Comparison of ENCODE assay signal across 16 cellular contexts in the genomic region with DNA sequence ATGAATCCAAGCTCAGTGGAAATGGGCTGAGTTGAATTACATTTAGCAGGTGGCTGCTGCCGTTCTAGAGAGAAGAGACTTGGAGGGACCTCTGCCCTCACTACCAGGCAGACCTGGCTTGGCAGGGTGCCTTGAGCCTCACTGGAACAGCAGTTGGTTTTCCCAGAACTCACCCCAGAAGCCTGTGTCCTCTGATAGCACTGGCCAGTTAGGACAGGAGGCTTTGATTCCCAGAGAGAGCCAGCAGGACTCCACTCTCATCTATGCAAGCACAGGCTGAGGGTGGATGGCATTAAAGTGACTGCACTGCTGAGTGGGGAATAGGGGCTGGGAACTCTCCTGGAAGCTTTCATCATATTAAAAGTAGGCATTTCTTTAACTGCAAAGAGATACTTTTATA. TPM values are rescaled to one million over a fixed set of nuclear protein-coding genes. Genes with fewer than 3 reads are reported as not detected.
DNase-seq lines count a peak whose midpoint lies in the region; ATAC-seq, FAIRE-seq and TF ChIP-seq lines count a peak whose summit lies in the region.
"Had no signal": no experiment of that assay in that cellular context is flagged by ENCODE, and none has a peak within 500 bp of the region (broad histone marks: within the 10 kb centered on the region; RNA-seq: fewer than 3 reads in every experiment).

No MANE protein-coding gene starts in this region.

- peaks cover 5 to 15% (median 8%) of the 10 kb centered on the region in 4 donors for H3K36me3 ChIP-seq in liver (ENCODE audit: control insufficient read depth in 4 of 4, insufficient read depth in 3 of 4, low read depth in 1 of 4, low read length in 3 of 4)
- H3K36me3 ChIP-seq in HepG2 (replicated peaks in 1 of 2; ENCODE audit: control insufficient read depth in 1 of 2, insufficient read depth in 2 of 2, low read length in 2 of 2): peaks cover 14 to 44% of the 10 kb centered on the region in 2 experiments; a peak in 4 of 5 replicates
- no peaks in the 10 kb centered on the region for H3K36me3 ChIP-seq in colonic mucosa

- H2AFZ ChIP-seq in HepG2 (ENCODE audit: low read length): no peak overlapping the region

- 18% methylated on average over 1 of the region's 1 CpG for WGBS in liver
- WGBS in HepG2 (ENCODE audit: low lambda C conversion rate): 100% methylated on average over 1 of the region's 1 CpG

- POLR2A ChIA-PET in HepG2 (lab: Yijun Ruan, JAX): no interaction called here

- DNase-seq in HepG2 (ENCODE audit: low spot score) (no peak), colonic mucosa (peak; percentile 85), mesothelial cell of epicardium (ENCODE audit: low spot score in 2 of 2, unreplicated experiment in 2 of 2) (no peak), NCI-H446 (lab: John Stamatoyannopoulos, UW) (no peak), NCI-H1105 (lab: John Stamatoyannopoulos, UW) (no peak), amygdala (lab: John Stamatoyannopoulos, UW) (no peak)
- DNase-seq: activated CD4-positive, alpha-beta T cell treated with anti-CD3 and anti-CD28 coated beads for 1 hour; cerebellar nuclear complex; GF-D8; NCI-H510A treated with DMSO at 0.1 percent for 48 hours had no signal

- H3K4me3 Mint-ChIP-seq in mesothelial cell of epicardium: no peak overlapping the region
- H3K4me3 Mint-ChIP-seq: activated naive CD4-positive, alpha-beta T cell treated with anti-CD3 and anti-CD28 coated beads, Interleukin-2, amount 50 U/mL, for 24 hours; neural crest cell; stimulated activated memory B cell treated with anti-CD40 and anti-IgM and Interleukin-4, amounts not matched to agents 10 μg/mL and 1 μg/mL and 100 μg/mL, for 72 hours had no signal

- ATAC-seq in HepG2 (no peak), HG02840 (IDR thresholded peaks at IDR 0.05; ENCODE audit: low FRiP score, unreplicated experiment) (no peak)
- ATAC-seq: sciatic nerve; stimulated activated memory B cell treated with anti-CD40 and anti-IgM and Interleukin-4, amounts not matched to agents 10 μg/mL and 1 μg/mL and 100 μg/mL, for 72 hours had no signal

- H3K9me3 ChIP-seq in liver (ENCODE audit: control insufficient read depth in 4 of 4, low read length in 3 of 4) (no peaks in the 10 kb centered on the region), HepG2 (ENCODE audit: low read length) (no peaks in the 10 kb centered on the region), colonic mucosa (no peaks in the 10 kb centered on the region)

- intact Hi-C loops in HepG2 (cut with micrococcal nuclease; ENCODE audit: unreplicated experiment): no loop called here
- intact Hi-C loops in colonic mucosa (cut with DNase I): no loop called here

- no peaks in the 10 kb centered on the region for H3K9me3 Mint-ChIP-seq in mesothelial cell of epicardium
- H3K9me3 Mint-ChIP-seq: activated naive CD4-positive, alpha-beta T cell treated with anti-CD3 and anti-CD28 coated beads, Interleukin-2, amount 50 U/mL, for 24 hours; neural crest cell; stimulated activated memory B cell treated with anti-CD40 and anti-IgM and Interleukin-4, amounts not matched to agents 10 μg/mL and 1 μg/mL and 100 μg/mL, for 72 hours had no signal

- TF ChIP-seq CTCF in liver (IDR thresholded peaks at IDR 0.05; ENCODE audit: low read depth, low read length, missing input control) (no peak), HepG2 (CRISPR knock-in tag; IDR thresholded peaks at IDR 0.05) (no peak), colonic mucosa (IDR thresholded peaks at IDR 0.05) (no peak), mesothelial cell of epicardium (IDR thresholded peaks at IDR 0.05; ENCODE audit: unreplicated experiment) (no peak)

- BruUV-seq in HepG2 (replicated peaks; lab: Mats Ljungman, UMichigan): no TSS peak

- no peaks in the 10 kb centered on the region for H3K79me2 ChIP-seq in HepG2 (ENCODE audit: insufficient read depth, low read length)

- no peaks in the 10 kb centered on the region for H4K20me1 ChIP-seq in HepG2 (ENCODE audit: insufficient read depth, low read length)

- CTCF ChIA-PET in HepG2 (lab: Yijun Ruan, JAX; ENCODE audit: low intra/inter-chr PET ratio, low total read pairs): no interaction called here

- H3K27ac ChIP-seq in liver (ENCODE audit: low read depth in 1 of 2, low read length in 2 of 2): peak overlapping the region; percentile 19 to 84
- no peak overlapping the region for H3K27ac ChIP-seq in HepG2 (ENCODE audit: extremely low read length, insufficient read depth, low read length)
- H3K27ac ChIP-seq in colonic mucosa: peak overlapping the region; percentile 84

- peaks cover 17% of the 10 kb centered on the region for H3K4me1 Mint-ChIP-seq in mesothelial cell of epicardium
- H3K4me1 Mint-ChIP-seq: neural crest cell; stimulated activated memory B cell treated with anti-CD40 and anti-IgM and Interleukin-4, amounts not matched to agents 10 μg/mL and 1 μg/mL and 100 μg/mL, for 72 hours had no signal

- no peak for TF ChIP-seq POLR2A in HepG2 (IDR thresholded peaks at IDR 0.05; ENCODE audit: insufficient read depth in 1 of 2, low read depth in 2 of 2, low read length in 2 of 2)

- peak overlapping the region in 1 of 2 donors; percentile 14 for H3K9ac ChIP-seq in liver (ENCODE audit: low read depth in 1 of 2, low read length in 2 of 2)
- H3K9ac ChIP-seq in HepG2 (ENCODE audit: insufficient read depth, low read depth, low read length): no peak overlapping the region
- peak overlapping the region in 1 of 2 donors; percentile 57 for H3K9ac ChIP-seq in colonic mucosa (ENCODE audit: low read depth in 2 of 2, low read length in 2 of 2)

- H3K4me2 ChIP-seq in HepG2 (ENCODE audit: low read depth, low read length): no peak overlapping the region

- no peak for FAIRE-seq in HepG2 (lab: Jason Lieb, UNC)

- TF ChIP-seq EP300 in HepG2 (IDR thresholded peaks at IDR 0.05; ENCODE audit: low read depth in 2 of 2, low read length in 2 of 2): no peak
- no peak for TF ChIP-seq EP300 in HepG2 (CRISPR knock-in tag; IDR thresholded peaks at IDR 0.05; ENCODE audit: borderline replicate concordance)

- H3K27me3 ChIP-seq in liver (ENCODE audit: control insufficient read depth in 4 of 4, insufficient read depth in 4 of 4, low read length in 3 of 4): no peaks in the 10 kb centered on the region
- H3K27me3 ChIP-seq in HepG2 (ENCODE audit: control insufficient read depth in 1 of 2, insufficient read depth in 2 of 2, low read length in 2 of 2): no peaks in the 10 kb centered on the region
- H3K27me3 ChIP-seq in colonic mucosa: no peaks in the 10 kb centered on the region

- no peaks in the 10 kb centered on the region for H3K27me3 Mint-ChIP-seq in mesothelial cell of epicardium (ENCODE audit: low read depth)
- H3K27me3 Mint-ChIP-seq: activated naive CD4-positive, alpha-beta T cell treated with anti-CD3 and anti-CD28 coated beads, Interleukin-2, amount 50 U/mL, for 24 hours; stimulated activated memory B cell treated with anti-CD40 and anti-IgM and Interleukin-4, amounts not matched to agents 10 μg/mL and 1 μg/mL and 100 μg/mL, for 72 hours had no signal

- peak in 1 of 2 donors; percentile 32 for TF ChIP-seq RAD21 in liver (IDR thresholded peaks at IDR 0.05)
- no peak for TF ChIP-seq RAD21 in HepG2 (CRISPR knock-in tag; IDR thresholded peaks at IDR 0.05)

- H3K4me3 ChIP-seq in liver (ENCODE audit: low read depth in 1 of 3, low read length in 3 of 3) (no peak overlapping the region), HepG2 (replicated peaks in 1 of 3; ENCODE audit: insufficient read depth in 1 of 3, low read depth in 2 of 3, low read length in 3 of 3) (no peak overlapping the region), colonic mucosa (no peak overlapping the region)

- H3K27ac Mint-ChIP-seq in mesothelial cell of epicardium: peak overlapping the region; percentile 88
- H3K27ac Mint-ChIP-seq: stimulated activated memory B cell treated with anti-CD40 and anti-IgM and Interleukin-4, amounts not matched to agents 10 μg/mL and 1 μg/mL and 100 μg/mL, for 72 hours had no signal

- in situ Hi-C loops in HepG2 (cut with HindIII; ENCODE audit: extremely low pct_ligation_motif_present, low pct_unique_long_range_greater_than_20kb): no loop called here

- H3K36me3 Mint-ChIP-seq in mesothelial cell of epicardium: peaks cover 15% of the 10 kb centered on the region

- peaks cover 2 to 14% (median 7%) of the 10 kb centered on the region in 4 donors for H3K4me1 ChIP-seq in liver (ENCODE audit: control insufficient read depth in 4 of 4, insufficient read depth in 4 of 4, low read length in 3 of 4)
- H3K4me1 ChIP-seq in HepG2 (ENCODE audit: insufficient read depth, low read length): no peaks in the 10 kb centered on the region
- no peaks in the 10 kb centered on the region for H3K4me1 ChIP-seq in colonic mucosa

RNA-seq across cellular contexts. Expression of gene PWWP2A, which starts 54.8 kb away (rescaled TPM):
- total RNA-seq in liver: 10 to 100 TPM; 11.7 to 14.6 TPM
- polyA plus RNA-seq in liver: 1 to 10 TPM; 4.8 TPM
- 16.9 and 23.9 TPM in 2 replicates for total RNA-seq in HepG2 (2016; rRNA removed; fragmentation: Illumina TruSeq; extraction: Trizol)
- total RNA-seq in HepG2 (2016; cell fraction: cytosol; rRNA removed; fragmentation: Illumina TruSeq; extraction: Trizol; ENCODE audit: low read depth): 6.1 and 9.3 TPM in 2 replicates
- 17.5 and 18.4 TPM in 2 replicates for total RNA-seq in HepG2 (2016; cell fraction: insoluble cytoplasmic fraction; rRNA removed; fragmentation: Illumina TruSeq; extraction: Trizol)
- total RNA-seq in HepG2 (2016; cell fraction: membrane; rRNA removed; fragmentation: Illumina TruSeq; extraction: Trizol): 8.8 and 11.2 TPM in 2 replicates
- 15.6 and 18.9 TPM in 2 replicates for total RNA-seq in HepG2 (2016; cell fraction: nucleus; rRNA removed; fragmentation: Illumina TruSeq; extraction: Trizol)
- 5.0 and 7.3 TPM in 2 replicates for polyA plus RNA-seq in HepG2 (2011; rRNA removed)
- 3.7 and 4.1 TPM in 2 replicates for polyA plus RNA-seq in HepG2 (2011; cell fraction: cytosol; rRNA removed)
- polyA plus RNA-seq in HepG2 (2011; cell fraction: nucleus; rRNA removed): 4.2 and 5.2 TPM in 2 replicates
- 7.9 and 8.8 TPM in 2 replicates for polyA plus RNA-seq in HepG2 (2012)
- 0.55 and 0.70 TPM in 2 replicates for polyA plus RNA-seq in HepG2 (2016; cell fraction: cytosol; fragmentation: Illumina TruSeq; extraction: Trizol; ENCODE audit: low read depth)
- polyA plus RNA-seq in HepG2 (2016; cell fraction: insoluble cytoplasmic fraction; fragmentation: Illumina TruSeq; extraction: Trizol; ENCODE audit: low read depth): 16.1 and 17.0 TPM in 2 replicates
- 2.7 and 2.9 TPM in 2 replicates for polyA plus RNA-seq in HepG2 (2016; cell fraction: membrane; fragmentation: Illumina TruSeq; extraction: Trizol; ENCODE audit: low read depth)
- 21.8 and 26.9 TPM in 2 replicates for polyA plus RNA-seq in HepG2 (2016; cell fraction: nucleus; fragmentation: Illumina TruSeq; extraction: Trizol; ENCODE audit: insufficient read depth, low read depth)
- 8.6 and 19.9 TPM in 2 replicates for polyA minus RNA-seq in HepG2 (2011; rRNA and poly(A)+ RNA removed; ENCODE audit: low replicate concordance)
- polyA minus RNA-seq in HepG2 (2011; cell fraction: cytosol; rRNA and poly(A)+ RNA removed): 4.2 and 6.6 TPM in 2 replicates
- polyA minus RNA-seq in HepG2 (2011; cell fraction: nucleus; rRNA and poly(A)+ RNA removed): 8.5 and 11.8 TPM in 2 replicates
- 10 to 100 TPM; 44.0 to 47.6 TPM for total RNA-seq in colonic mucosa
- total RNA-seq in mesothelial cell of epicardium: 29.5 to 32.5 TPM (median 30.9 TPM) in 3 replicates

RNA-seq across cellular contexts. Expression of gene TTC1, which starts 55.5 kb away (rescaled TPM):
- total RNA-seq in liver (10 to 100 TPM; 18.0 to 18.4 TPM), HepG2 (2016; rRNA removed; fragmentation: Illumina TruSeq; extraction: Trizol) (72.1 and 104 TPM in 2 replicates), colonic mucosa (10 to 100 TPM; 41.1 to 46.4 TPM), mesothelial cell of epicardium (36.7 to 38.3 TPM (median 38.3 TPM) in 3 replicates)
- polyA plus RNA-seq in liver (10 to 100 TPM; 26.0 to 35.5 TPM), HepG2 (2011; rRNA removed) (15.2 and 16.1 TPM in 2 replicates)
- 19.3 and 21.9 TPM in 2 replicates for total RNA-seq in HepG2 (2016; cell fraction: cytosol; rRNA removed; fragmentation: Illumina TruSeq; extraction: Trizol; ENCODE audit: low read depth)
- total RNA-seq in HepG2 (2016; cell fraction: insoluble cytoplasmic fraction; rRNA removed; fragmentation: Illumina TruSeq; extraction: Trizol): 69.2 and 107 TPM in 2 replicates
- 24.6 and 25.7 TPM in 2 replicates for total RNA-seq in HepG2 (2016; cell fraction: membrane; rRNA removed; fragmentation: Illumina TruSeq; extraction: Trizol)
- total RNA-seq in HepG2 (2016; cell fraction: nucleus; rRNA removed; fragmentation: Illumina TruSeq; extraction: Trizol): 28.3 and 31.8 TPM in 2 replicates
- 10.5 and 13.3 TPM in 2 replicates for polyA plus RNA-seq in HepG2 (2011; cell fraction: cytosol; rRNA removed)
- polyA plus RNA-seq in HepG2 (2011; cell fraction: nucleus; rRNA removed): 6.2 and 8.3 TPM in 2 replicates
- 23.2 and 26.0 TPM in 2 replicates for polyA plus RNA-seq in HepG2 (2012)
- 10.3 TPM in 2 replicates for polyA plus RNA-seq in HepG2 (2016; cell fraction: cytosol; fragmentation: Illumina TruSeq; extraction: Trizol; ENCODE audit: low read depth)
- 106 and 107 TPM in 2 replicates for polyA plus RNA-seq in HepG2 (2016; cell fraction: insoluble cytoplasmic fraction; fragmentation: Illumina TruSeq; extraction: Trizol; ENCODE audit: low read depth)
- polyA plus RNA-seq in HepG2 (2016; cell fraction: membrane; fragmentation: Illumina TruSeq; extraction: Trizol; ENCODE audit: low read depth): 15.9 and 17.3 TPM in 2 replicates
- 37.7 and 41.1 TPM in 2 replicates for polyA plus RNA-seq in HepG2 (2016; cell fraction: nucleus; fragmentation: Illumina TruSeq; extraction: Trizol; ENCODE audit: insufficient read depth, low read depth)
- polyA minus RNA-seq in HepG2 (2011; rRNA and poly(A)+ RNA removed; ENCODE audit: low replicate concordance): 16.7 and 45.6 TPM in 2 replicates
- 8.1 and 9.6 TPM in 2 replicates for polyA minus RNA-seq in HepG2 (2011; cell fraction: cytosol; rRNA and poly(A)+ RNA removed)
- 15.7 and 18.4 TPM in 2 replicates for polyA minus RNA-seq in HepG2 (2011; cell fraction: nucleus; rRNA and poly(A)+ RNA removed)
